ENCODE assay signal across 9 cellular contexts in the genomic region with DNA sequence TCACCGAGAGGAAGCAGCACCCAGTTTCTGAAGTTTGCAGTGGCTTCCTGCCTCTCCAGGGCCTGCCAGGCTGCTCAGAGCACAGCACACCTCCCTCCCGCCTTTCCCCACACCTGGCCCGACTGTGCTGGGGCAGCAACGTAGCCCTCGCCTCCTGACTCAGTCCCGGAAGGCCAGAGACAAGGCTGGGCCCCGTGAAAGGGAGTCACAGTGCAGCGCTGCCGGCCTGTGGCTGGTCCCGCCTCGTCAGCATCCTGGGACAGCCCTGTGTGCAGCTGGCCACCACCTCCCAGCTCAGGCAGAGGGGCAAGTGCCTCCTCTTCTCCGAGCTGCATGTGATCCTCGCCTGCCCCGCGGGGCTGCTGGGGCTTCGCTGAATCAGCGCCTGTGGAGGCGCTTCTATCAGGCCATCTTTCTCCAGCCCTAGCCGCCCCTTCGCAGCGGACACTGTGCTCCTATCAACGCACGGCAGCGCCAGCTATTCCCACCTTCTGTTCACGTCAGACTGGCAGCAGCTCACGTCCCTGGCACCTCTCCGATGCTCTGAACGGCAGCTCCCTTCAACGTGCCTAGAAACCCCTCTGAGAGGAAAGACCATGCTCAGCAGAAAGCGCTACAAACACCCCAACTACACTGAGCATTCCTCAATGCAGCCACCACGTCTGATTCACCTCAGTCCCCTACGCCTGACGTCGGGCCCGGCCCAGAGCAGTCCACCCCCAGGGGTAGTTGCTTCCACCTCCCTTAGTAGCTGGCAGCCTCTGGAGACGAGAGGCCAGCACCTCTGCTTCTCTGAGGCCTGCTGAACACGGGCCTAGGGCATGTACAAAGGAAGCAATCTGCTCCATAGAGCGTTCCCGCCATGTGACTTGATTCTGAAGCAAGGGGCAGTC.
DNase-seq lines count a peak whose midpoint lies in the region; ATAC-seq and TF ChIP-seq lines count a peak whose summit lies in the region.
"Had no signal": no experiment of that assay in that cellular context is flagged by ENCODE, and none has a peak within 500 bp of the region (broad histone marks: within the 10 kb centered on the region; RNA-seq: fewer than 3 reads in every experiment).

No MANE protein-coding gene starts in this region.

- no peak for TF ChIP-seq EP300 in gastroesophageal sphincter (IDR thresholded peaks at IDR 0.05)

- intact Hi-C loops in posterior vena cava (cut with DNase I) (no loop called here), testis (cut with DNase I; ENCODE audit: low total_unique reads) (no loop called here)

- in situ Hi-C loops in HAP-1 (cut with MboI; ENCODE audit: low sequenced_read_pairs): no loop called here

- H3K27ac ChIP-seq in gastroesophageal sphincter: peak overlapping the region in 2 of 4 donors; percentile 22 to 57
- no peak overlapping the region for H3K27ac ChIP-seq in testis
- H3K27ac ChIP-seq in Karpas-422 (ENCODE audit: low read length): no peak overlapping the region
- H3K27ac ChIP-seq: neutrophil had no signal

- H3K4me2 ChIP-seq in Karpas-422 (ENCODE audit: low read depth, low read length, poor library complexity, severe bottlenecking): no peak overlapping the region

- peak; percentile 35 for ATAC-seq in GM18868 (IDR thresholded peaks at IDR 0.05; ENCODE audit: unreplicated experiment)
- ATAC-seq in T-helper 17 cell: peak; percentile 62
- peak; percentile 18 for ATAC-seq in gastroesophageal sphincter

- no peaks in the 10 kb centered on the region for H3K27me3 Mint-ChIP-seq in T-helper 17 cell

- 11% methylated on average over 9 of the region's 39 CpGs; no CpG with 5 or more reads in 1 of the 2 donors for WGBS in gastroesophageal sphincter (ENCODE audit: low coverage in 1 of 2), 2 donors
- WGBS in testis, 2 donors: 68 to 78% methylated on average over 16 to 39 of the region's 39 CpGs

- peaks cover 23% of the 10 kb centered on the region for H3K4me1 Mint-ChIP-seq in T-helper 17 cell

- H2AFZ ChIP-seq in Karpas-422 (ENCODE audit: low read length): no peak overlapping the region

- H3K4me1 ChIP-seq in gastroesophageal sphincter: peaks cover 0 to 29% (median 0%) of the 10 kb centered on the region in 3 donors
- no peaks in the 10 kb centered on the region for H3K4me1 ChIP-seq in testis
- H3K4me1 ChIP-seq in HAP-1: no peaks in the 10 kb centered on the region
- no peaks in the 10 kb centered on the region for H3K4me1 ChIP-seq in Karpas-422 (ENCODE audit: low read length)

- no peak for TF ChIP-seq CTCF in gastroesophageal sphincter (IDR thresholded peaks at IDR 0.05)
- no peak for TF ChIP-seq CTCF in testis (IDR thresholded peaks at IDR 0.05)

- peaks cover under 1% of the 10 kb centered on the region for H3K36me3 Mint-ChIP-seq in T-helper 17 cell (ENCODE audit: low read depth)

- no peak for TF ChIP-seq POLR2A in gastroesophageal sphincter (IDR thresholded peaks at IDR 0.05)
- TF ChIP-seq POLR2A in testis (IDR thresholded peaks at IDR 0.05): no peak

- H3K79me2 ChIP-seq in Karpas-422 (ENCODE audit: low read length): no peaks in the 10 kb centered on the region

- no peaks in the 10 kb centered on the region for H3K9me3 ChIP-seq in T-helper 17 cell (ENCODE audit: control insufficient read depth, low read length, poor library complexity, severe bottlenecking)
- no peaks in the 10 kb centered on the region for H3K9me3 ChIP-seq in gastroesophageal sphincter
- no peaks in the 10 kb centered on the region for H3K9me3 ChIP-seq in testis
- no peaks in the 10 kb centered on the region for H3K9me3 ChIP-seq in HAP-1
- H3K9me3 ChIP-seq in Karpas-422 (ENCODE audit: low read length): no peaks in the 10 kb centered on the region
- H3K9me3 ChIP-seq: neutrophil had no signal

- H3K36me3 ChIP-seq in gastroesophageal sphincter (peaks cover 0 to 37% of the 10 kb centered on the region in 2 donors), testis (ENCODE audit: low read depth, missing control alignments) (no peaks in the 10 kb centered on the region), HAP-1 (replicated peaks) (peaks cover 21% of the 10 kb centered on the region), Karpas-422 (ENCODE audit: insufficient read depth, low read length) (peaks cover 18% of the 10 kb centered on the region; the same call in 1 of the 2 replicates)

- H3K27ac Mint-ChIP-seq in T-helper 17 cell: peak overlapping the region; percentile 93

- H3K27me3 ChIP-seq in gastroesophageal sphincter (no peaks in the 10 kb centered on the region), testis (no peaks in the 10 kb centered on the region), HAP-1 (ENCODE audit: low read depth) (no peaks in the 10 kb centered on the region), Karpas-422 (ENCODE audit: low read length) (no peaks in the 10 kb centered on the region)
- H3K27me3 ChIP-seq: neutrophil had no signal

- H4K20me1 ChIP-seq in Karpas-422 (ENCODE audit: insufficient read depth, low read depth, low read length): no peaks in the 10 kb centered on the region

- no peaks in the 10 kb centered on the region for H3K9me2 ChIP-seq in Karpas-422 (replicated peaks; ENCODE audit: insufficient read depth, low read length)

- H3K4me3 ChIP-seq in gastroesophageal sphincter (no peak overlapping the region), testis (no peak overlapping the region), HAP-1 (no peak overlapping the region), Karpas-422 (ENCODE audit: low read length) (no peak overlapping the region)

- no peak for DNase-seq in T-helper 17 cell
- DNase-seq in posterior vena cava (ENCODE audit: low spot score): peak; percentile 80
- no peak for DNase-seq in testis
- DNase-seq in HAP-1 (ENCODE audit: low spot score in 2 of 2): no peak
- DNase-seq in OCI-M2 (lab: John Stamatoyannopoulos, UW; ENCODE audit: unreplicated experiment): no peak
- no peak for DNase-seq in Karpas-422

- no peak overlapping the region for H3K9ac ChIP-seq in Karpas-422 (ENCODE audit: low read length)

- H3K4me3 Mint-ChIP-seq in T-helper 17 cell: peak overlapping the region; percentile 33
